In genomic region chr3:9422712-9423424, GRCh38 we compare ENCODE assay signal across 1 cellular context.
TF ChIP-seq lines count a peak whose summit lies in the region.

No MANE protein-coding gene starts in this region.

TF ChIP-seq in liver, 16 proteins besides CTCF, POLR2A, EP300 and RAD21 (continued from another document):
- TF ChIP-seq REST (IDR thresholded peaks at IDR 0.05) (peak; percentile 85), FOXA1 (IDR thresholded peaks at IDR 0.05) (peak; percentile 86), SP1 (IDR thresholded peaks at IDR 0.05) (peak; percentile 83), EGR1 (IDR thresholded peaks at IDR 0.05; ENCODE audit: low read depth in 2 of 2) (peak in 1 of 2 donors; percentile 33)
